In genomic region chr16:27568077-27568476, GRCh38 we compare ENCODE assay signal across 1 cellular context.
TF ChIP-seq lines count a peak whose summit lies in the region.

No MANE protein-coding gene starts in this region.

TF ChIP-seq in HepG2, 621 proteins besides CTCF, POLR2A, EP300 and RAD21:
- TF ChIP-seq ZBTB25 (CRISPR knock-in tag; IDR thresholded peaks at IDR 0.05) (no peak), MAFK (conservative IDR thresholded peaks at IDR 0.05 in 1 of 2, IDR thresholded peaks at IDR 0.05 in 1 of 2; ENCODE audit: low read length in 2 of 2) (peak in 1 of 2 experiments; percentile 42; a peak in 3 of 4 replicates), MAFF (IDR thresholded peaks at IDR 0.05; ENCODE audit: low read depth, low read length) (peak; percentile 34; the same call in 1 of the 2 replicates)
